Comparison of ENCODE assay signal across 16 cellular contexts in the genomic region with DNA sequence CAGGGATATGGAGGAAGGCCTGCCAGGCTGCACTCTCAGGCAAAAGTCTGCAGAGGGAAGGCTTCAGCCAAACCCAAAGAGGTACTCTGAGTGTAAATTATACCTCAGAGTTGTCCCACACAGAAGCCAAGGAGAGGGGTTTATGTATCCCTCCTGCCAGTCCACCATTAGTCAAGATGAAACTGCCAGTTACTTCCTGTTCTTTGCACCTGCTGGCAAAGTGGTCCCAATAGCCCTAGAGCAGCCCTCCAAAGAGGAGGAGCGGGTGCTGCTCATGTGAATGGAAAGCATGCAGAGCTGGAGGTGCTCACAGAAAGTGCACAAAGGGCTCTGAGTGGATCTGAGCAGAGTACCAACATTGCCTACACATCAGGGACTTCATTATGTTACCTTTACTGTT. TPM values are rescaled to one million over a fixed set of nuclear protein-coding genes. Genes with fewer than 3 reads are reported as not detected.
"Had no signal": no experiment of that assay in that cellular context is flagged by ENCODE, and none has a peak within 500 bp of the region (broad histone marks: within the 10 kb centered on the region; RNA-seq: fewer than 3 reads in every experiment).

No MANE protein-coding gene starts in this region.

- DNase-seq: activated CD4-positive, alpha-beta T cell treated with anti-CD3 and anti-CD28 coated beads, Interleukin-2, amount 50 U/mL, for 4 hours; activated CD8-positive, alpha-beta memory T cell treated with anti-CD3 and anti-CD28 coated beads, Interleukin-2, amount 10 ng/mL, durations not matched to agents 7 days and 5 days; activated naive CD4-positive, alpha-beta T cell treated with anti-CD3 and anti-CD28 coated beads, Interleukin-2, amount 50 U/mL, for 16 hours; activated T-cell treated with anti-CD3 and anti-CD28 coated beads, Interleukin-2, amount 50 U/mL, for 1 hour; adrenal gland; left colon; midbrain; trophoblast cell had no signal

- H3K27ac Mint-ChIP-seq: activated CD8-positive, alpha-beta memory T cell treated with anti-CD3 and anti-CD28 coated beads, Interleukin-2, amount 10 ng/mL, durations not matched to agents 7 days and 5 days; stimulated activated naive CD8-positive, alpha-beta T cell treated with anti-CD3 and anti-CD28 coated beads, Interleukin-15, Interleukin-2, amounts not matched to agents 100 ng/mL and 50 ng/mL, for 24 hours; T-helper 2 cell treated with Interferon-gamma antibody and Interleukin-4, amounts not matched to agents 5 μg/mL and 100 μg/mL, for 36 hours had no signal

- H3K9me3 Mint-ChIP-seq: neural crest cell; stimulated activated naive CD8-positive, alpha-beta T cell treated with anti-CD3 and anti-CD28 coated beads, Interleukin-15, Interleukin-2, amounts not matched to agents 100 ng/mL and 50 ng/mL, for 24 hours; T-helper 2 cell treated with Interferon-gamma antibody and Interleukin-4, amounts not matched to agents 5 μg/mL and 100 μg/mL, for 36 hours had no signal

- H3K4me3 Mint-ChIP-seq: activated CD8-positive, alpha-beta memory T cell treated with anti-CD3 and anti-CD28 coated beads, Interleukin-2, amount 10 ng/mL, durations not matched to agents 7 days and 5 days; neural crest cell; stimulated activated naive CD8-positive, alpha-beta T cell treated with anti-CD3 and anti-CD28 coated beads, Interleukin-15, Interleukin-2, amounts not matched to agents 100 ng/mL and 50 ng/mL, for 24 hours; T-helper 2 cell treated with Interferon-gamma antibody and Interleukin-4, amounts not matched to agents 5 μg/mL and 100 μg/mL, for 36 hours had no signal

- ATAC-seq: activated CD4-positive, CD25-positive, alpha-beta regulatory T cell treated with anti-CD3 and anti-CD28 coated beads, Interleukin-2, amount 50 U/mL, for 24 hours; activated CD8-positive, alpha-beta memory T cell treated with anti-CD3 and anti-CD28 coated beads, Interleukin-2, amount 10 ng/mL, durations not matched to agents 7 days and 5 days; gastroesophageal sphincter; left colon; sciatic nerve had no signal

- H3K4me1 Mint-ChIP-seq: neural crest cell had no signal

RNA-seq across cellular contexts. Expression of a gene that starts 37.1 kb away (rescaled TPM):
- total RNA-seq: dermis microvascular lymphatic vessel endothelial cell, osteocyte had no signal
